8 cellular contexts compared by ENCODE assay signal in genomic region chr14:94080606-94081385, GRCh38. TPM values are rescaled to one million over a fixed set of nuclear protein-coding genes. Genes with fewer than 3 reads are reported as not detected.
DNase-seq lines count a peak whose midpoint lies in the region; ATAC-seq and TF ChIP-seq lines count a peak whose summit lies in the region.

A gene with protein sequence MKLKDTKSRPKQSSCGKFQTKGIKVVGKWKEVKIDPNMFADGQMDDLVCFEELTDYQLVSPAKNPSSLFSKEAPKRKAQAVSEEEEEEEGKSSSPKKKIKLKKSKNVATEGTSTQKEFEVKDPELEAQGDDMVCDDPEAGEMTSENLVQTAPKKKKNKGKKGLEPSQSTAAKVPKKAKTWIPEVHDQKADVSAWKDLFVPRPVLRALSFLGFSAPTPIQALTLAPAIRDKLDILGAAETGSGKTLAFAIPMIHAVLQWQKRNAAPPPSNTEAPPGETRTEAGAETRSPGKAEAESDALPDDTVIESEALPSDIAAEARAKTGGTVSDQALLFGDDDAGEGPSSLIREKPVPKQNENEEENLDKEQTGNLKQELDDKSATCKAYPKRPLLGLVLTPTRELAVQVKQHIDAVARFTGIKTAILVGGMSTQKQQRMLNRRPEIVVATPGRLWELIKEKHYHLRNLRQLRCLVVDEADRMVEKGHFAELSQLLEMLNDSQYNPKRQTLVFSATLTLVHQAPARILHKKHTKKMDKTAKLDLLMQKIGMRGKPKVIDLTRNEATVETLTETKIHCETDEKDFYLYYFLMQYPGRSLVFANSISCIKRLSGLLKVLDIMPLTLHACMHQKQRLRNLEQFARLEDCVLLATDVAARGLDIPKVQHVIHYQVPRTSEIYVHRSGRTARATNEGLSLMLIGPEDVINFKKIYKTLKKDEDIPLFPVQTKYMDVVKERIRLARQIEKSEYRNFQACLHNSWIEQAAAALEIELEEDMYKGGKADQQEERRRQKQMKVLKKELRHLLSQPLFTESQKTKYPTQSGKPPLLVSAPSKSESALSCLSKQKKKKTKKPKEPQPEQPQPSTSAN (minus strand): TSS chr14:94081202. CDS start chr14:94079742, 1,460 bp downstream.
Gene IFI27L1, plus strand, starts transcription at chr14:94081310. Its CDS starts 15,628 bp downstream, at chr14:94096938.

- H3K27ac ChIP-seq in cardiac muscle cell (peak within 1 kb of the TSS; percentile 91), trophoblast cell (ENCODE audit: low read depth, low read length) (peak within 1 kb of the TSS; percentile 36), transverse colon (peak within 1 kb of the TSS; percentile 95 to 99 (median 98))

- TF ChIP-seq POLR2A in transverse colon (IDR thresholded peaks at IDR 0.05) = peak; percentile 98

- H3K27me3 ChIP-seq in adipocyte (replicated peaks; ENCODE audit: control insufficient read depth, insufficient read depth, low read length) = no peaks in the 10 kb centered on the region
- H3K27me3 ChIP-seq in cardiac muscle cell = no peaks in the 10 kb centered on the region
- H3K27me3 ChIP-seq in trophoblast cell (ENCODE audit: insufficient read depth, low read length) = no peaks in the 10 kb centered on the region
- no peaks in the 10 kb centered on the region for H3K27me3 ChIP-seq in transverse colon

- peak within 1 kb of the TSS; percentile 0 for H2AK5ac ChIP-seq in trophoblast cell (ENCODE audit: low read length)

- no peak for TF ChIP-seq CTCF in GM12865 (IDR thresholded peaks at IDR 0.05; ENCODE audit: insufficient read depth, low read depth, low read length, missing control alignments)
- TF ChIP-seq CTCF in cardiac muscle cell (IDR thresholded peaks at IDR 0.05; ENCODE audit: low read depth, low read length) = no peak
- TF ChIP-seq CTCF in transverse colon (IDR thresholded peaks at IDR 0.05) = peak in 1 of 5 experiments; percentile 8

- peak within 1 kb of the TSS; percentile 94 for H3K14ac ChIP-seq in trophoblast cell (ENCODE audit: low read length)

- H3K36me3 ChIP-seq in adipocyte (ENCODE audit: control insufficient read depth, insufficient read depth, low read length, severe bottlenecking) (peaks cover 29% of the 10 kb centered on the region), cardiac muscle cell (peaks cover 8% of the 10 kb centered on the region), trophoblast cell (ENCODE audit: control insufficient read depth in 1 of 2, insufficient read depth in 2 of 2, low read length in 2 of 2) (peaks cover 3 to 14% of the 10 kb centered on the region in 2 experiments), transverse colon (peaks cover 0 to 7% (median 3%) of the 10 kb centered on the region in 4 donors)

- H3K4me1 ChIP-seq in adipocyte (ENCODE audit: control insufficient read depth, insufficient read depth, low read length) (peaks cover 39% of the 10 kb centered on the region), cardiac muscle cell (ENCODE audit: low read depth) (peaks cover 49% of the 10 kb centered on the region), trophoblast cell (ENCODE audit: control insufficient read depth in 1 of 2, insufficient read depth in 2 of 2, low read length in 2 of 2) (peaks cover 0 to 7% of the 10 kb centered on the region in 2 experiments), transverse colon (peaks cover 11 to 55% (median 34%) of the 10 kb centered on the region in 4 donors)

- DNase-seq in GM12865 (ENCODE audit: low read depth) (peak; percentile 97), NCI-H1417 treated with DMSO at 0.1 percent for 48 hours (lab: John Stamatoyannopoulos, UW) (peak; percentile 80), SW480 (ENCODE audit: low spot score) (peak; percentile 96), adipocyte (ENCODE audit: low read depth) (peak; percentile 98), cardiac muscle cell (ENCODE audit: low read depth in 1 of 2, low spot score in 1 of 2) (peak; percentile 95 to 96), trophoblast cell (peak; percentile 91 to 95), transverse colon (peak; percentile 98)

- peak; percentile 99 for ATAC-seq in HG02763 (IDR thresholded peaks at IDR 0.05; ENCODE audit: unreplicated experiment)

- intact Hi-C loops in transverse colon (cut with DNase I; ENCODE audit: low total_unique reads) = loop anchor here (5.0 kb wide), 1 partner anchor 1527 kb away; no protein-coding TSS in a partner anchor

- peak within 1 kb of the TSS; percentile 65 for H2BK5ac ChIP-seq in trophoblast cell (ENCODE audit: low read depth, low read length, poor library complexity)

- H4K12ac ChIP-seq in trophoblast cell (ENCODE audit: low read depth, low read length) = peak within 1 kb of the TSS; percentile 20

- peaks cover 4% of the 10 kb centered on the region for H3K79me1 ChIP-seq in trophoblast cell (ENCODE audit: low read length)

- peaks cover 13% of the 10 kb centered on the region for H3K79me2 ChIP-seq in trophoblast cell (ENCODE audit: control insufficient read depth, insufficient read depth, low read length, poor library complexity)

- H2BK120ac ChIP-seq in trophoblast cell (ENCODE audit: insufficient read depth, low read length, poor library complexity) = peak within 1 kb of the TSS; percentile 75

- H3K9me3 ChIP-seq in adipocyte (ENCODE audit: control insufficient read depth, low read length) = peaks cover 5% of the 10 kb centered on the region
- H3K9me3 ChIP-seq in cardiac muscle cell (ENCODE audit: low read depth) = no peaks in the 10 kb centered on the region
- H3K9me3 ChIP-seq in trophoblast cell (ENCODE audit: insufficient read depth, low read depth, low read length) = no peaks in the 10 kb centered on the region
- peaks cover 0 to 4% of the 10 kb centered on the region in 2 donors for H3K9me3 ChIP-seq in transverse colon

- peak within 1 kb of the TSS; percentile 56 for H3K4ac ChIP-seq in trophoblast cell (ENCODE audit: low read depth, low read length)

- peak within 1 kb of the TSS; percentile 92 for H3K9ac ChIP-seq in adipocyte (ENCODE audit: low read length)
- peak within 1 kb of the TSS; percentile 91 for H3K9ac ChIP-seq in trophoblast cell (ENCODE audit: low read length)

- peak within 1 kb of the TSS; percentile 78 for H3K4me3 ChIP-seq in GM12865 (ENCODE audit: low read depth, low read length)
- H3K4me3 ChIP-seq in adipocyte (ENCODE audit: low read length) = peak within 1 kb of the TSS; percentile 90
- H3K4me3 ChIP-seq in cardiac muscle cell = peak within 1 kb of the TSS; percentile 97
- peak within 1 kb of the TSS; percentile 93 for H3K4me3 ChIP-seq in trophoblast cell (ENCODE audit: low read depth, low read length)
- peak within 1 kb of the TSS; percentile 68 to 100 (median 96) for H3K4me3 ChIP-seq in transverse colon

- peak within 1 kb of the TSS; percentile 91 for H4K91ac ChIP-seq in trophoblast cell (ENCODE audit: low read depth, low read length)

- no peak within 1 kb of the TSS for H3K23ac ChIP-seq in trophoblast cell (ENCODE audit: low read length)

- no CpG with 5 or more reads among the region's 79 CpGs for WGBS in trophoblast cell (ENCODE audit: extremely low coverage, insufficient coverage, insufficient read length)
- 0% methylated on average over 2 to 55 of the region's 79 CpGs for WGBS in transverse colon (ENCODE audit: low coverage in 1 of 2), 2 donors

- peak within 1 kb of the TSS; percentile 70 for H4K8ac ChIP-seq in trophoblast cell (ENCODE audit: low read depth, low read length)

- in situ Hi-C loops in transverse colon (cut with MboI; ENCODE audit: low pct_ligation_motif_present in 1 of 4, low pct_unique_long_range_greater_than_20kb in 1 of 4, low sequenced_read_pairs in 3 of 4) = no loop called here

- peak within 1 kb of the TSS; percentile 95 for H2AFZ ChIP-seq in trophoblast cell (ENCODE audit: insufficient read depth, low read length, poor library complexity)

- H3K18ac ChIP-seq in trophoblast cell (ENCODE audit: low read length) = peak within 1 kb of the TSS; percentile 9

- peak within 1 kb of the TSS; percentile 89 for H3K4me2 ChIP-seq in trophoblast cell (ENCODE audit: low read length)

- no peak within 1 kb of the TSS for H2BK12ac ChIP-seq in trophoblast cell (ENCODE audit: low read length)

- TF ChIP-seq EP300 in transverse colon (IDR thresholded peaks at IDR 0.05; ENCODE audit: low read depth) = no peak

RNA-seq across cellular contexts. Expression of the first gene that starts in this region (rescaled TPM):
- total RNA-seq in cardiac muscle cell = 167 and 188 TPM in 2 replicates
- polyA plus RNA-seq in cardiac muscle cell = 227 and 272 TPM in 2 replicates
- polyA plus RNA-seq in trophoblast cell (2013) = 108 and 113 TPM in 2 replicates
- 100 to 1,000 TPM in 1 of 4 donors, 10 to 100 TPM in 3; 70.2 to 319 (median 87.7) TPM for total RNA-seq in transverse colon

RNA-seq across cellular contexts. Expression of gene IFI27L1, which starts in this region (rescaled TPM):
- total RNA-seq in cardiac muscle cell (70.1 and 75.5 TPM in 2 replicates), transverse colon (10 to 100 TPM in 3 of 4 donors, not detected in 1; 12.3 to 21.3 (median 17.9) TPM)
- 95.4 and 111 TPM in 2 replicates for polyA plus RNA-seq in cardiac muscle cell
- 18.5 and 19.5 TPM in 2 replicates for polyA plus RNA-seq in trophoblast cell (2013)

Comparison
In these comparisons a context has a peak if more than half of its experiments do, and no peak if none do; other contexts are left out.
1. Peak in every context shown above with its lines: DNase-seq, ATAC-seq, H3K4me3 ChIP-seq and H3K27ac ChIP-seq.
2. H3K27ac ChIP-seq: peak in every context shown above with its lines; median percentile 98 in transverse colon; 91 in cardiac muscle cell; 36 in trophoblast cell.